16 cellular contexts compared by ENCODE assay signal in genomic region chr16:86210403-86211193, GRCh38.
DNase-seq lines count a peak whose midpoint lies in the region; ATAC-seq and TF ChIP-seq lines count a peak whose summit lies in the region.
"Had no signal": no experiment of that assay in that cellular context is flagged by ENCODE, and none has a peak within 500 bp of the region (broad histone marks: within the 10 kb centered on the region; RNA-seq: fewer than 3 reads in every experiment).

No MANE protein-coding gene starts in this region.

- H3K4me3 ChIP-seq in HCT116 (replicated peaks in 1 of 2; ENCODE audit: low read depth in 1 of 2, low read length in 2 of 2): no peak overlapping the region
- H3K4me3 ChIP-seq in IMR-90 (ENCODE audit: insufficient read depth, low read depth, low read length): no peak overlapping the region
- no peak overlapping the region for H3K4me3 ChIP-seq in upper lobe of left lung
- H3K4me3 ChIP-seq in endodermal cell (ENCODE audit: low read length): no peak overlapping the region
- H3K4me3 ChIP-seq: GM12878 had no signal

- H2BK15ac ChIP-seq in IMR-90 (ENCODE audit: low read depth, low read length): no peak overlapping the region

- H3K4me1 ChIP-seq in HCT116 (ENCODE audit: control insufficient read depth in 1 of 2, insufficient read depth in 2 of 2, low read length in 2 of 2) (peaks cover 4 to 11% of the 10 kb centered on the region in 2 experiments; a peak in 3 of 4 replicates), IMR-90 (ENCODE audit: control insufficient read depth, insufficient read depth, low read length) (peaks cover 19% of the 10 kb centered on the region), upper lobe of left lung (peaks cover 0 to 14% (median 9%) of the 10 kb centered on the region in 4 donors), endodermal cell (ENCODE audit: control insufficient read depth, insufficient read depth, low read length) (no peaks in the 10 kb centered on the region)

- H2AK9ac ChIP-seq in IMR-90 (replicated peaks; ENCODE audit: low read depth, low read length, poor library complexity): no peak overlapping the region

- H4K8ac ChIP-seq in IMR-90 (ENCODE audit: low read depth in 2 of 2, low read length in 2 of 2): peak overlapping the region in 1 of 2 experiments; percentile 2; a peak in 1 of 4 replicates

- POLR2A ChIA-PET in HCT116 (lab: Charles Lee): no interaction called here
- POLR2A ChIA-PET in IMR-90 (lab: Charles Lee; ENCODE audit: unreplicated experiment): no interaction called here

- no peak overlapping the region for H3K27ac Mint-ChIP-seq in endodermal cell
- H3K27ac Mint-ChIP-seq: CD4-positive, alpha-beta memory T cell; H9 had no signal

- TF ChIP-seq RAD21 in HCT116 (IDR thresholded peaks at IDR 0.05; ENCODE audit: low read depth) (no peak), IMR-90 (IDR thresholded peaks at IDR 0.05; ENCODE audit: low read length) (no peak)

- no peaks in the 10 kb centered on the region for H3K9me3 ChIP-seq in HCT116 (ENCODE audit: control insufficient read depth in 1 of 2, insufficient read depth in 1 of 2, low read depth in 1 of 2, low read length in 2 of 2)
- H3K9me3 ChIP-seq in IMR-90 (ENCODE audit: control insufficient read depth, insufficient read depth, low read length): no peaks in the 10 kb centered on the region
- no peaks in the 10 kb centered on the region for H3K9me3 ChIP-seq in upper lobe of left lung
- H3K9me3 ChIP-seq in endodermal cell (ENCODE audit: control insufficient read depth, low read length): peaks cover 7% of the 10 kb centered on the region

- H2AK5ac ChIP-seq in IMR-90 (ENCODE audit: low read depth, low read length): peak overlapping the region; percentile 60; the same call in 1 of the 2 replicates

- H2BK20ac ChIP-seq in IMR-90 (ENCODE audit: low read depth, low read length): no peak overlapping the region

- no peak overlapping the region for H3K9ac ChIP-seq in HCT116 (ENCODE audit: low read length)
- H3K9ac ChIP-seq in IMR-90 (ENCODE audit: low read depth, low read length): no peak overlapping the region
- H3K9ac ChIP-seq in endodermal cell (ENCODE audit: extremely low read depth, low read length, poor library complexity, severe bottlenecking): no peak overlapping the region

- H3K27ac ChIP-seq in HCT116 (ENCODE audit: low read depth, low read length) (no peak overlapping the region), IMR-90 (ENCODE audit: insufficient read depth, low read length) (no peak overlapping the region), upper lobe of left lung (peak overlapping the region in 3 of 4 donors; percentile 20 to 79 (median 24)), endodermal cell (ENCODE audit: low read depth, low read length) (no peak overlapping the region)

- CTCF ChIA-PET in HCT116 (lab: Charles Lee) (no interaction called here), IMR-90 (lab: Yijun Ruan, JAX) (no interaction called here)

- TF ChIP-seq EP300 in upper lobe of left lung (IDR thresholded peaks at IDR 0.05): no peak

- H3K56ac ChIP-seq in IMR-90 (ENCODE audit: extremely low read depth, insufficient read depth, low read length): no peak overlapping the region

- H2AFZ ChIP-seq in HCT116 (ENCODE audit: low read depth, low read length, poor library complexity, severe bottlenecking) (no peak overlapping the region), IMR-90 (replicated peaks; ENCODE audit: low read length, poor library complexity) (no peak overlapping the region)

- H3K27me3 Mint-ChIP-seq in endodermal cell (ENCODE audit: insufficient read depth): peaks cover 2% of the 10 kb centered on the region

- 90% methylated on average over 4 of the region's 19 CpGs; no CpG with 5 or more reads in 1 of the 2 experiments for WGBS in IMR-90 (ENCODE audit: extremely low coverage in 2 of 2, insufficient read length in 1 of 2), 2 experiments
- WGBS in upper lobe of left lung, 2 donors: 78 to 85% methylated on average over 19 of the region's 19 CpGs
- 92 to 93% methylated on average over 16 to 19 of the region's 19 CpGs for WGBS in endodermal cell (ENCODE audit: insufficient coverage in 1 of 2, insufficient read length in 1 of 2), 2 experiments

- BruUV-seq in HCT116 (replicated peaks; lab: Mats Ljungman, UMichigan) (no TSS peak), IMR-90 (replicated peaks; lab: Mats Ljungman, UMichigan) (no TSS peak)

- H3K4me1 Mint-ChIP-seq in endodermal cell: peaks cover 12% of the 10 kb centered on the region

- H3K4me3 Mint-ChIP-seq in endodermal cell: no peak overlapping the region
- H3K4me3 Mint-ChIP-seq: CD4-positive, alpha-beta memory T cell; H9 had no signal

- peaks cover 0 to 5% of the 10 kb centered on the region in 2 experiments; a peak in 1 of 4 replicates for H3K79me1 ChIP-seq in IMR-90 (ENCODE audit: low read depth in 1 of 2, low read length in 2 of 2)

- no peak overlapping the region for H2BK5ac ChIP-seq in IMR-90 (ENCODE audit: low read depth, low read length, poor library complexity, severe bottlenecking)

- DNase-seq in HCT116 (ENCODE audit: low read depth, low spot score): no peak
- DNase-seq in IMR-90: no peak
- peak; percentile 51 for DNase-seq in mesenteric fat pad (ENCODE audit: low spot score)
- DNase-seq in upper lobe of left lung: no peak
- DNase-seq in NOMO-1 treated with DMSO at 0.1 percent for 48 hours (lab: John Stamatoyannopoulos, UW; ENCODE audit: unreplicated experiment): no peak
- DNase-seq in endodermal cell: no peak
- DNase-seq: C1 segment of cervical spinal cord; Calu3; CD4-positive, alpha-beta memory T cell; COR-L47; DMS53; DND-41; GDM1; H9 had no signal

- H3K4ac ChIP-seq in IMR-90 (ENCODE audit: low read depth, low read length): peak overlapping the region; percentile 18; the same call in 1 of the 2 replicates

- peaks cover 23% of the 10 kb centered on the region for H3K9me1 ChIP-seq in IMR-90 (ENCODE audit: insufficient read depth, low read length)

- H3K14ac ChIP-seq in IMR-90 (replicated peaks; ENCODE audit: low read depth, low read length): no peak overlapping the region

- H3K27me3 ChIP-seq in HCT116 (ENCODE audit: insufficient read depth, low read length): no peaks in the 10 kb centered on the region
- H3K27me3 ChIP-seq in IMR-90 (ENCODE audit: control insufficient read depth, insufficient read depth, low read length): no peaks in the 10 kb centered on the region
- no peaks in the 10 kb centered on the region for H3K27me3 ChIP-seq in upper lobe of left lung
- H3K27me3 ChIP-seq in endodermal cell (ENCODE audit: control insufficient read depth, insufficient read depth, low read length, poor library complexity, severe bottlenecking): no peaks in the 10 kb centered on the region

- RAD21 ChIA-PET in HCT116 (lab: Charles Lee; ENCODE audit: low non-redundant PET in 1 of 2, low total read pairs in 2 of 2, uncharacterized antibody in 2 of 2, unreplicated experiment in 2 of 2): no interaction called here

- H3K36me3 Mint-ChIP-seq in endodermal cell (ENCODE audit: low read depth): no peaks in the 10 kb centered on the region
- H3K36me3 Mint-ChIP-seq: CD4-positive, alpha-beta memory T cell had no signal

- peak overlapping the region; percentile 14; the same call in 1 of the 2 replicates for H4K91ac ChIP-seq in IMR-90 (ENCODE audit: insufficient read depth, low read depth, low read length)

- TF ChIP-seq CTCF in HCT116 (IDR thresholded peaks at IDR 0.05 in 2 of 3, conservative IDR thresholded peaks at IDR 0.05 in 1 of 3; ENCODE audit: borderline replicate concordance in 1 of 3, insufficient read depth in 1 of 3, low read depth in 2 of 3, low read length in 2 of 3) (no peak), IMR-90 (conservative IDR thresholded peaks at IDR 0.05; ENCODE audit: low read depth, low read length) (no peak), upper lobe of left lung (IDR thresholded peaks at IDR 0.05) (no peak), endodermal cell (conservative IDR thresholded peaks at IDR 0.05) (no peak)

- H4K20me1 ChIP-seq in HCT116 (ENCODE audit: insufficient read depth) (no peaks in the 10 kb centered on the region), IMR-90 (ENCODE audit: insufficient read depth, low read length) (no peaks in the 10 kb centered on the region)

- H3K23ac ChIP-seq in IMR-90 (ENCODE audit: low read depth, low read length): no peak overlapping the region

- ATAC-seq in HCT116 (no peak), IMR-90 (ENCODE audit: low read depth) (no peak), upper lobe of left lung (ENCODE audit: low FRiP score in 2 of 2) (no peak), GM18519 (IDR thresholded peaks at IDR 0.05; ENCODE audit: low FRiP score, unreplicated experiment) (no peak)
- ATAC-seq: GM12878 had no signal

- H2BK120ac ChIP-seq in IMR-90 (ENCODE audit: low read depth, low read length): no peak overlapping the region

- no peak for TF ChIP-seq POLR2A in HCT116 (IDR thresholded peaks at IDR 0.05; ENCODE audit: borderline replicate concordance, extremely low read depth, insufficient read depth, insufficient read length)
- no peak for TF ChIP-seq POLR2A in IMR-90 (IDR thresholded peaks at IDR 0.05; ENCODE audit: low read depth, low read length)
- no peak for TF ChIP-seq POLR2A in upper lobe of left lung (IDR thresholded peaks at IDR 0.05)

- no peak overlapping the region for H3K18ac ChIP-seq in IMR-90 (ENCODE audit: low read depth, low read length)

- H3K36me3 ChIP-seq in HCT116 (ENCODE audit: control insufficient read depth in 1 of 2, insufficient read depth in 2 of 2, low read length in 2 of 2): no peaks in the 10 kb centered on the region
- H3K36me3 ChIP-seq in IMR-90 (ENCODE audit: control insufficient read depth, insufficient read depth, low read length): no peaks in the 10 kb centered on the region
- no peaks in the 10 kb centered on the region for H3K36me3 ChIP-seq in upper lobe of left lung
- no peaks in the 10 kb centered on the region for H3K36me3 ChIP-seq in endodermal cell (ENCODE audit: control insufficient read depth, insufficient read depth, low read length)

- H4K5ac ChIP-seq in IMR-90 (ENCODE audit: low read depth, low read length): no peak overlapping the region

- peak overlapping the region; percentile 44; the same call in 1 of the 2 replicates for H3K4me2 ChIP-seq in HCT116 (ENCODE audit: low read length)
- no peak overlapping the region for H3K4me2 ChIP-seq in IMR-90 (ENCODE audit: low read depth, low read length)

- H3K79me2 ChIP-seq in HCT116 (ENCODE audit: insufficient read depth, low read length): no peaks in the 10 kb centered on the region

- in situ Hi-C loops in IMR-90 (cut with MboI; ENCODE audit: low sequenced_read_pairs): no loop called here

- intact Hi-C loops in HCT116 (cut with micrococcal nuclease): no loop called here
- intact Hi-C loops in IMR-90 (cut with micrococcal nuclease): no loop called here

- dilution Hi-C loops in IMR-90 (cut with HindIII; ENCODE audit: low sequenced_read_pairs, unreplicated experiment): no loop called here

- H3K9me2 ChIP-seq in HCT116 (ENCODE audit: insufficient read depth): no peaks in the 10 kb centered on the region

- peaks cover 18% of the 10 kb centered on the region for H3K9me3 Mint-ChIP-seq in endodermal cell

TF ChIP-seq in HCT116, 20 proteins besides CTCF, POLR2A, EP300 and RAD21:
- TF ChIP-seq YY1 (IDR thresholded peaks at IDR 0.05; ENCODE audit: extremely low read depth, insufficient replicate concordance, low read depth, low read length): no peak
- no peak for TF ChIP-seq CEBPB (IDR thresholded peaks at IDR 0.05; ENCODE audit: low read depth)

TF ChIP-seq in IMR-90, 13 proteins besides CTCF, POLR2A, EP300 and RAD21 (continues in another document):
- TF ChIP-seq RCOR1 (IDR thresholded peaks at IDR 0.05; ENCODE audit: insufficient replicate concordance, low read length): no peak
- TF ChIP-seq NFE2L2 (IDR thresholded peaks at IDR 0.05; ENCODE audit: low read depth, low read length): no peak

Comparison
In these comparisons a context has a peak if more than half of its experiments do, and no peak if none do; other contexts are left out.
1. H3K27ac ChIP-seq: peak in upper lobe of left lung (3 of 4); none in HCT116 (single experiment), IMR-90 (single experiment) and endodermal cell (single experiment).